Comparison of ENCODE assay signal across 14 cellular contexts in genomic region chr12:130641571-130642184, GRCh38.
A peak's percentile ranks its signal among the peaks of the same experiment; 100 is the strongest.
DNase-seq lines count a peak whose midpoint lies in the region; ATAC-seq lines count a peak whose summit lies in the region.
"Had no signal": no experiment of that assay in that cellular context is flagged by ENCODE, and none has a peak within 500 bp of the region (broad histone marks: within the 10 kb centered on the region; RNA-seq: fewer than 3 reads in every experiment).

No MANE protein-coding gene starts in this region.

- H3K4me1 Mint-ChIP-seq in naive thymus-derived CD8-positive, alpha-beta T cell = no peaks in the 10 kb centered on the region
- H3K4me1 Mint-ChIP-seq: B cell had no signal

- H3K36me3 Mint-ChIP-seq in naive thymus-derived CD8-positive, alpha-beta T cell = no peaks in the 10 kb centered on the region
- H3K36me3 Mint-ChIP-seq: CD8-positive, alpha-beta T cell had no signal

- peaks cover 0 to 17% (median 8%) of the 10 kb centered on the region in 5 donors for H3K27me3 Mint-ChIP-seq in naive thymus-derived CD8-positive, alpha-beta T cell
- H3K27me3 Mint-ChIP-seq: CD4-positive, alpha-beta T cell had no signal

- POLR2A ChIA-PET in naive thymus-derived CD8-positive, alpha-beta T cell (lab: Charles Lee) = no interaction called here

- ATAC-seq in Right ventricle myocardium inferior = peak; percentile 10
- no peak for ATAC-seq in left cardiac atrium
- ATAC-seq in HG03342 (IDR thresholded peaks at IDR 0.05; ENCODE audit: unreplicated experiment) = no peak
- no peak for ATAC-seq in naive thymus-derived CD8-positive, alpha-beta T cell
- ATAC-seq: A549; CD8-positive, alpha-beta T cell had no signal

- no peak overlapping the region for H3K27ac Mint-ChIP-seq in naive thymus-derived CD8-positive, alpha-beta T cell
- H3K27ac Mint-ChIP-seq: B cell; CD4-positive, alpha-beta T cell; CD8-positive, alpha-beta T cell had no signal

- no peaks in the 10 kb centered on the region for H3K9me3 Mint-ChIP-seq in naive thymus-derived CD8-positive, alpha-beta T cell
- H3K9me3 Mint-ChIP-seq: CD4-positive, alpha-beta T cell; CD8-positive, alpha-beta T cell had no signal

- intact Hi-C loops in Right ventricle myocardium inferior (cut with DNase I) (no loop called here), left cardiac atrium (cut with DNase I) (no loop called here)

- DNase-seq in Right ventricle myocardium inferior (ENCODE audit: missing footprints) (no peak), left cardiac atrium (no peak), mesenteric fat pad (ENCODE audit: low spot score) (peak; percentile 53)
- DNase-seq in naive thymus-derived CD8-positive, alpha-beta T cell = no peak
- DNase-seq: AML-193; Caco-2; Calu3; CD4-positive, alpha-beta T cell; CD8-positive, alpha-beta T cell; DMS79 treated with DMSO at 0.1 percent for 48 hours; GF-D8 had no signal

- no peak overlapping the region for H3K4me3 Mint-ChIP-seq in naive thymus-derived CD8-positive, alpha-beta T cell
- H3K4me3 Mint-ChIP-seq: B cell; CD4-positive, alpha-beta T cell; CD8-positive, alpha-beta T cell had no signal
